1 cellular context compared by ENCODE assay signal in genomic region chr19:1652471-1653299, GRCh38.
TF ChIP-seq lines count a peak whose summit lies in the region.

Gene TCF3, minus strand, starts transcription at chr19:1652615. Its CDS starts 2,367 bp downstream, at chr19:1650248.

TF ChIP-seq in HepG2, 621 proteins besides CTCF, POLR2A, EP300 and RAD21 (continued from another document and continues in another):
- TF ChIP-seq, protein P1, sequence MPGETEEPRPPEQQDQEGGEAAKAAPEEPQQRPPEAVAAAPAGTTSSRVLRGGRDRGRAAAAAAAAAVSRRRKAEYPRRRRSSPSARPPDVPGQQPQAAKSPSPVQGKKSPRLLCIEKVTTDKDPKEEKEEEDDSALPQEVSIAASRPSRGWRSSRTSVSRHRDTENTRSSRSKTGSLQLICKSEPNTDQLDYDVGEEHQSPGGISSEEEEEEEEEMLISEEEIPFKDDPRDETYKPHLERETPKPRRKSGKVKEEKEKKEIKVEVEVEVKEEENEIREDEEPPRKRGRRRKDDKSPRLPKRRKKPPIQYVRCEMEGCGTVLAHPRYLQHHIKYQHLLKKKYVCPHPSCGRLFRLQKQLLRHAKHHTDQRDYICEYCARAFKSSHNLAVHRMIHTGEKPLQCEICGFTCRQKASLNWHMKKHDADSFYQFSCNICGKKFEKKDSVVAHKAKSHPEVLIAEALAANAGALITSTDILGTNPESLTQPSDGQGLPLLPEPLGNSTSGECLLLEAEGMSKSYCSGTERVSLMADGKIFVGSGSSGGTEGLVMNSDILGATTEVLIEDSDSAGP (CRISPR knock-in tag; IDR thresholded peaks at IDR 0.05; ENCODE audit: borderline replicate concordance), result peak; percentile 79; the same call in 1 of the 2 replicates
- TF ChIP-seq TP53 (CRISPR knock-in tag; conservative IDR thresholded peaks at IDR 0.05), result peak; percentile 72; the same call in 1 of the 2 replicates
- TF ChIP-seq, protein P2, sequence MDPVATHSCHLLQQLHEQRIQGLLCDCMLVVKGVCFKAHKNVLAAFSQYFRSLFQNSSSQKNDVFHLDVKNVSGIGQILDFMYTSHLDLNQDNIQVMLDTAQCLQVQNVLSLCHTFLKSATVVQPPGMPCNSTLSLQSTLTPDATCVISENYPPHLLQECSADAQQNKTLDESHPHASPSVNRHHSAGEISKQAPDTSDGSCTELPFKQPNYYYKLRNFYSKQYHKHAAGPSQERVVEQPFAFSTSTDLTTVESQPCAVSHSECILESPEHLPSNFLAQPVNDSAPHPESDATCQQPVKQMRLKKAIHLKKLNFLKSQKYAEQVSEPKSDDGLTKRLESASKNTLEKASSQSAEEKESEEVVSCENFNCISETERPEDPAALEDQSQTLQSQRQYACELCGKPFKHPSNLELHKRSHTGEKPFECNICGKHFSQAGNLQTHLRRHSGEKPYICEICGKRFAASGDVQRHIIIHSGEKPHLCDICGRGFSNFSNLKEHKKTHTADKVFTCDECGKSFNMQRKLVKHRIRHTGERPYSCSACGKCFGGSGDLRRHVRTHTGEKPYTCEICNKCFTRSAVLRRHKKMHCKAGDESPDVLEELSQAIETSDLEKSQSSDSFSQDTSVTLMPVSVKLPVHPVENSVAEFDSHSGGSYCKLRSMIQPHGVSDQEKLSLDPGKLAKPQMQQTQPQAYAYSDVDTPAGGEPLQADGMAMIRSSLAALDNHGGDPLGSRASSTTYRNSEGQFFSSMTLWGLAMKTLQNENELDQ (CRISPR knock-in tag; IDR thresholded peaks at IDR 0.05; ENCODE audit: borderline replicate concordance), result no peak
- TF ChIP-seq FOSL1 (CRISPR knock-in tag; IDR thresholded peaks at IDR 0.05; ENCODE audit: borderline replicate concordance), result no peak
- no peak for TF ChIP-seq ZNF12 (CRISPR knock-in tag; IDR thresholded peaks at IDR 0.05)
- no peak for TF ChIP-seq SMAD3 (CRISPR knock-in tag; IDR thresholded peaks at IDR 0.05)
- no peak for TF ChIP-seq ZNF546 (CRISPR knock-in tag; conservative IDR thresholded peaks at IDR 0.05)
- TF ChIP-seq ZNF143 (CRISPR knock-in tag; IDR thresholded peaks at IDR 0.05), result no peak
- peak; percentile 92 for TF ChIP-seq SP5 (CRISPR knock-in tag; IDR thresholded peaks at IDR 0.05; ENCODE audit: borderline replicate concordance, low read depth)
- TF ChIP-seq ZNF460 (CRISPR knock-in tag; IDR thresholded peaks at IDR 0.05; ENCODE audit: borderline replicate concordance), result no peak
- TF ChIP-seq, protein P3, sequence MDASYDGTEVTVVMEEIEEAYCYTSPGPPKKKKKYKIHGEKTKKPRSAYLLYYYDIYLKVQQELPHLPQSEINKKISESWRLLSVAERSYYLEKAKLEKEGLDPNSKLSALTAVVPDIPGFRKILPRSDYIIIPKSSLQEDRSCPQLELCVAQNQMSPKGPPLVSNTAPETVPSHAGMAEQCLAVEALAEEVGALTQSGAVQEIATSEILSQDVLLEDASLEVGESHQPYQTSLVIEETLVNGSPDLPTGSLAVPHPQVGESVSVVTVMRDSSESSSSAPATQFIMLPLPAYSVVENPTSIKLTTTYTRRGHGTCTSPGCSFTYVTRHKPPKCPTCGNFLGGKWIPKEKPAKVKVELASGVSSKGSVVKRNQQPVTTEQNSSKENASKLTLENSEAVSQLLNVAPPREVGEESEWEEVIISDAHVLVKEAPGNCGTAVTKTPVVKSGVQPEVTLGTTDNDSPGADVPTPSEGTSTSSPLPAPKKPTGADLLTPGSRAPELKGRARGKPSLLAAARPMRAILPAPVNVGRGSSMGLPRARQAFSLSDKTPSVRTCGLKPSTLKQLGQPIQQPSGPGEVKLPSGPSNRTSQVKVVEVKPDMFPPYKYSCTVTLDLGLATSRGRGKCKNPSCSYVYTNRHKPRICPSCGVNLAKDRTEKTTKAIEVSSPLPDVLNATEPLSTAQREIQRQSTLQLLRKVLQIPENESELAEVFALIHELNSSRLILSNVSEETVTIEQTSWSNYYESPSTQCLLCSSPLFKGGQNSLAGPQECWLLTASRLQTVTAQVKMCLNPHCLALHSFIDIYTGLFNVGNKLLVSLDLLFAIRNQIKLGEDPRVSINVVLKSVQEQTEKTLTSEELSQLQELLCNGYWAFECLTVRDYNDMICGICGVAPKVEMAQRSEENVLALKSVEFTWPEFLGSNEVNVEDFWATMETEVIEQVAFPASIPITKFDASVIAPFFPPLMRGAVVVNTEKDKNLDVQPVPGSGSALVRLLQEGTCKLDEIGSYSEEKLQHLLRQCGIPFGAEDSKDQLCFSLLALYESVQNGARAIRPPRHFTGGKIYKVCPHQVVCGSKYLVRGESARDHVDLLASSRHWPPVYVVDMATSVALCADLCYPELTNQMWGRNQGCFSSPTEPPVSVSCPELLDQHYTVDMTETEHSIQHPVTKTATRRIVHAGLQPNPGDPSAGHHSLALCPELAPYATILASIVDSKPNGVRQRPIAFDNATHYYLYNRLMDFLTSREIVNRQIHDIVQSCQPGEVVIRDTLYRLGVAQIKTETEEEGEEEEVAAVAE (CRISPR knock-in tag; IDR thresholded peaks at IDR 0.05; ENCODE audit: borderline replicate concordance), result 0 out of 2 replicates have a peak, but pooled peaks have one; percentile 60
- no peak; the same call in 1 of the 2 replicates for TF ChIP-seq TFDP1 (CRISPR knock-in tag; IDR thresholded peaks at IDR 0.05; ENCODE audit: borderline replicate concordance)
- no peak for TF ChIP-seq ZNF572 (CRISPR knock-in tag; IDR thresholded peaks at IDR 0.05)
- TF ChIP-seq BORCS8-MEF2B (CRISPR knock-in tag; IDR thresholded peaks at IDR 0.05), result no peak
- TF ChIP-seq RELA (CRISPR knock-in tag; IDR thresholded peaks at IDR 0.05), result 0 out of 2 replicates have a peak, but pooled peaks have one; percentile 43
- no peak for TF ChIP-seq ONECUT2 (CRISPR knock-in tag; IDR thresholded peaks at IDR 0.05)
- peak; percentile 57 for TF ChIP-seq FOXA3 (CRISPR knock-in tag; IDR thresholded peaks at IDR 0.05)
- TF ChIP-seq DNMT3B (CRISPR knock-in tag; conservative IDR thresholded peaks at IDR 0.05), result 0 out of 2 replicates have a peak, but pooled peaks have one; percentile 24
- TF ChIP-seq FOXO1 (CRISPR knock-in tag; IDR thresholded peaks at IDR 0.05), result peak; percentile 17; the same call in 1 of the 2 replicates
- TF ChIP-seq, protein P4, sequence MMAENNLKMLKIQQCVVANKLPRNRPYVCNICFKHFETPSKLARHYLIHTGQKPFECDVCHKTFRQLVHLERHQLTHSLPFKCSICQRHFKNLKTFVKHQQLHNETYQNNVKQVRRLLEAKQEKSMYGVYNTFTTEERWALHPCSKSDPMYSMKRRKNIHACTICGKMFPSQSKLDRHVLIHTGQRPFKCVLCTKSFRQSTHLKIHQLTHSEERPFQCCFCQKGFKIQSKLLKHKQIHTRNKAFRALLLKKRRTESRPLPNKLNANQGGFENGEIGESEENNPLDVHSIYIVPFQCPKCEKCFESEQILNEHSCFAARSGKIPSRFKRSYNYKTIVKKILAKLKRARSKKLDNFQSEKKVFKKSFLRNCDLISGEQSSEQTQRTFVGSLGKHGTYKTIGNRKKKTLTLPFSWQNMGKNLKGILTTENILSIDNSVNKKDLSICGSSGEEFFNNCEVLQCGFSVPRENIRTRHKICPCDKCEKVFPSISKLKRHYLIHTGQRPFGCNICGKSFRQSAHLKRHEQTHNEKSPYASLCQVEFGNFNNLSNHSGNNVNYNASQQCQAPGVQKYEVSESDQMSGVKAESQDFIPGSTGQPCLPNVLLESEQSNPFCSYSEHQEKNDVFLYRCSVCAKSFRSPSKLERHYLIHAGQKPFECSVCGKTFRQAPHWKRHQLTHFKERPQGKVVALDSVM (CRISPR knock-in tag; IDR thresholded peaks at IDR 0.05), result 0 out of 2 replicates have a peak, but pooled peaks have one; percentile 18
- TF ChIP-seq, protein P5, sequence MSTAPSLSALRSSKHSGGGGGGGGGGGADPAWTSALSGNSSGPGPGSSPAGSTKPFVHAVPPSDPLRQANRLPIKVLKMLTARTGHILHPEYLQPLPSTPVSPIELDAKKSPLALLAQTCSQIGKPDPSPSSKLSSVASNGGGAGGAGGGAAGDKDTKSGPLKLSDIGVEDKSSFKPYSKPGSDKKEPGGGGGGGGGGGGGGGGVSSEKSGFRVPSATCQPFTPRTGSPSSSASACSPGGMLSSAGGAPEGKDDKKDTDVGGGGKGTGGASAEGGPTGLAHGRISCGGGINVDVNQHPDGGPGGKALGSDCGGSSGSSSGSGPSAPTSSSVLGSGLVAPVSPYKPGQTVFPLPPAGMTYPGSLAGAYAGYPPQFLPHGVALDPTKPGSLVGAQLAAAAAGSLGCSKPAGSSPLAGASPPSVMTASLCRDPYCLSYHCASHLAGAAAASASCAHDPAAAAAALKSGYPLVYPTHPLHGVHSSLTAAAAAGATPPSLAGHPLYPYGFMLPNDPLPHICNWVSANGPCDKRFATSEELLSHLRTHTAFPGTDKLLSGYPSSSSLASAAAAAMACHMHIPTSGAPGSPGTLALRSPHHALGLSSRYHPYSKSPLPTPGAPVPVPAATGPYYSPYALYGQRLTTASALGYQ (CRISPR knock-in tag; IDR thresholded peaks at IDR 0.05), result 0 out of 2 replicates have a peak, but pooled peaks have one; percentile 77
- 0 out of 2 replicates have a peak, but pooled peaks have one; percentile 43 for TF ChIP-seq SATB2 (CRISPR knock-in tag; IDR thresholded peaks at IDR 0.05)
- no peak for TF ChIP-seq ZC3H4 (CRISPR knock-in tag; IDR thresholded peaks at IDR 0.05; ENCODE audit: borderline replicate concordance)
- no peak for TF ChIP-seq ZNF746 (CRISPR knock-in tag; IDR thresholded peaks at IDR 0.05)
- TF ChIP-seq, protein P6, sequence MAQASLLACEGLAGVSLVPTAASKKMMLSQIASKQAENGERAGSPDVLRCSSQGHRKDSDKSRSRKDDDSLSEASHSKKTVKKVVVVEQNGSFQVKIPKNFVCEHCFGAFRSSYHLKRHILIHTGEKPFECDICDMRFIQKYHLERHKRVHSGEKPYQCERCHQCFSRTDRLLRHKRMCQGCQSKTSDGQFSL (CRISPR knock-in tag; IDR thresholded peaks at IDR 0.05), result peak; percentile 57; the same call in 1 of the 2 replicates
- peak; percentile 66; the same call in 1 of the 2 replicates for TF ChIP-seq ZBTB21 (CRISPR knock-in tag; IDR thresholded peaks at IDR 0.05)
- TF ChIP-seq SNRNP70 (IDR thresholded peaks at IDR 0.05; ENCODE audit: low read depth, low read length), result no peak
- TF ChIP-seq GZF1 (CRISPR knock-in tag; IDR thresholded peaks at IDR 0.05), result no peak
- TF ChIP-seq, protein P7, sequence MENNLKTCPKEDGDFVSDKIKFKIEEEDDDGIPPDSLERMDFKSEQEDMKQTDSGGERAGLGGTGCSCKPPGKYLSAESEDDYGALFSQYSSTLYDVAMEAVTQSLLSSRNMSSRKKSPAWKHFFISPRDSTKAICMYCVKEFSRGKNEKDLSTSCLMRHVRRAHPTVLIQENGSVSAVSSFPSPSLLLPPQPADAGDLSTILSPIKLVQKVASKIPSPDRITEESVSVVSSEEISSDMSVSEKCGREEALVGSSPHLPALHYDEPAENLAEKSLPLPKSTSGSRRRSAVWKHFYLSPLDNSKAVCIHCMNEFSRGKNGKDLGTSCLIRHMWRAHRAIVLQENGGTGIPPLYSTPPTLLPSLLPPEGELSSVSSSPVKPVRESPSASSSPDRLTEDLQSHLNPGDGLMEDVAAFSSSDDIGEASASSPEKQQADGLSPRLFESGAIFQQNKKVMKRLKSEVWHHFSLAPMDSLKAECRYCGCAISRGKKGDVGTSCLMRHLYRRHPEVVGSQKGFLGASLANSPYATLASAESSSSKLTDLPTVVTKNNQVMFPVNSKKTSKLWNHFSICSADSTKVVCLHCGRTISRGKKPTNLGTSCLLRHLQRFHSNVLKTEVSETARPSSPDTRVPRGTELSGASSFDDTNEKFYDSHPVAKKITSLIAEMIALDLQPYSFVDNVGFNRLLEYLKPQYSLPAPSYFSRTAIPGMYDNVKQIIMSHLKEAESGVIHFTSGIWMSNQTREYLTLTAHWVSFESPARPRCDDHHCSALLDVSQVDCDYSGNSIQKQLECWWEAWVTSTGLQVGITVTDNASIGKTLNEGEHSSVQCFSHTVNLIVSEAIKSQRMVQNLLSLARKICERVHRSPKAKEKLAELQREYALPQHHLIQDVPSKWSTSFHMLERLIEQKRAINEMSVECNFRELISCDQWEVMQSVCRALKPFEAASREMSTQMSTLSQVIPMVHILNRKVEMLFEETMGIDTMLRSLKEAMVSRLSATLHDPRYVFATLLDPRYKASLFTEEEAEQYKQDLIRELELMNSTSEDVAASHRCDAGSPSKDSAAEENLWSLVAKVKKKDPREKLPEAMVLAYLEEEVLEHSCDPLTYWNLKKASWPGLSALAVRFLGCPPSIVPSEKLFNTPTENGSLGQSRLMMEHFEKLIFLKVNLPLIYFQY (CRISPR knock-in tag; IDR thresholded peaks at IDR 0.05; ENCODE audit: borderline replicate concordance), result peak; percentile 61; the same call in 1 of the 2 replicates
- TF ChIP-seq ZNF652 (CRISPR knock-in tag; IDR thresholded peaks at IDR 0.05; ENCODE audit: borderline replicate concordance, low read depth), result no peak
- no peak for TF ChIP-seq ESRRA (CRISPR knock-in tag; IDR thresholded peaks at IDR 0.05; ENCODE audit: low read depth)
- TF ChIP-seq RAD51 (IDR thresholded peaks at IDR 0.05; ENCODE audit: borderline replicate concordance), result no peak
- no peak for TF ChIP-seq FOXA1 (IDR thresholded peaks at IDR 0.05)
- peak; percentile 23; the same call in 1 of the 2 replicates for TF ChIP-seq FOXA1 (CRISPR knock-in tag; IDR thresholded peaks at IDR 0.05)
- TF ChIP-seq RFX1 (IDR thresholded peaks at IDR 0.05), result no peak
- peak; percentile 93 for TF ChIP-seq YEATS4 (CRISPR knock-in tag; IDR thresholded peaks at IDR 0.05; ENCODE audit: borderline replicate concordance)
- no peak for TF ChIP-seq TAF15 (IDR thresholded peaks at IDR 0.05; ENCODE audit: low read depth, low read length, poor library complexity, severe bottlenecking)
- TF ChIP-seq ZNF607 (CRISPR knock-in tag; IDR thresholded peaks at IDR 0.05; ENCODE audit: borderline replicate concordance), result no peak
- no peak for TF ChIP-seq GTF2F1 (IDR thresholded peaks at IDR 0.05; ENCODE audit: low read length)
- no peak for TF ChIP-seq ZNF749 (CRISPR knock-in tag; IDR thresholded peaks at IDR 0.05; ENCODE audit: borderline replicate concordance)
- peak; percentile 60 for TF ChIP-seq KLF6 (CRISPR knock-in tag; IDR thresholded peaks at IDR 0.05)
- no peak for TF ChIP-seq E2F2 (CRISPR knock-in tag; IDR thresholded peaks at IDR 0.05; ENCODE audit: borderline replicate concordance)
- no peak for TF ChIP-seq MLX (CRISPR knock-in tag; IDR thresholded peaks at IDR 0.05)
